8 cellular contexts compared by ENCODE assay signal in the genomic region with DNA sequence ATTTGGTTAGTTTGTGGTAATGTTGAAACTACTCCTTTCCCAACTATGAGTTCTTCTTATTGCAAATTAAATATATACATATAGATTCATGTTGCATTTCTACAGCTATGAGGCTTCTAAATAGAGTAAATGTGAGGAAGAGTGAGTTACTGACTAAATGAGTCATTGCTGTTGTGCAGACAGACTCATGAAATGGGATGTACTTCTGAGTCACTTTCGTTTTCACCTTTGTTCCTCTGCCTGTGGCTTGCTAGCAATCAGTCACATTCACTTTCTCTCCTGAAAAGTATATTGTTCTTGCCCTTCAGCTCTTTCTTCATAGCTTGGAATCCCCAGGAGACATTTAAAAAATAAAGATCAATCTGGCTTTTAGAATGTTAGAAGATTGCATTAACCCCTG.
A peak's percentile ranks its signal among the peaks of the same experiment; 100 is the strongest.
DNase-seq lines count a peak whose midpoint lies in the region; ATAC-seq and TF ChIP-seq lines count a peak whose summit lies in the region.

No MANE protein-coding gene starts in this region.

- ATAC-seq in HG02678 (IDR thresholded peaks at IDR 0.05; ENCODE audit: unreplicated experiment), result peak; percentile 96
- ATAC-seq in esophagus mucosa, result peak; percentile 81
- ATAC-seq in naive thymus-derived CD4-positive, alpha-beta T cell, result no peak
- no peak for ATAC-seq in heart left ventricle

- intact Hi-C loops in naive thymus-derived CD4-positive, alpha-beta T cell (cut with micrococcal nuclease), result loop anchor here in 1 of 2 donors (10.0 kb wide), 1 partner anchor 946 kb away; the partner anchor contains the start of gene NIPSNAP3A
- intact Hi-C loops in heart left ventricle (cut with DNase I), result no loop called here

- no peak overlapping the region for H3K4me3 ChIP-seq in naive thymus-derived CD4-positive, alpha-beta T cell (ENCODE audit: low read length)
- H3K4me3 ChIP-seq in heart left ventricle, result no peak overlapping the region

- no peaks in the 10 kb centered on the region for H3K4me1 ChIP-seq in naive thymus-derived CD4-positive, alpha-beta T cell (ENCODE audit: control insufficient read depth in 2 of 2, insufficient read depth in 2 of 2, low read length in 2 of 2)
- H3K4me1 ChIP-seq in heart left ventricle, result no peaks in the 10 kb centered on the region

- no peaks in the 10 kb centered on the region for H3K27me3 ChIP-seq in naive thymus-derived CD4-positive, alpha-beta T cell (ENCODE audit: control insufficient read depth in 2 of 2, insufficient read depth in 2 of 2, low read length in 2 of 2)
- no peaks in the 10 kb centered on the region for H3K27me3 ChIP-seq in heart left ventricle

- WGBS in heart left ventricle, 4 donors, result 50 to 63% (median 57%) methylated on average over 1 of the region's 1 CpG

- H3K4me1 Mint-ChIP-seq in naive thymus-derived CD4-positive, alpha-beta T cell, result peaks cover 0 to 5% (median 0%) of the 10 kb centered on the region in 7 donors

- H3K9me3 Mint-ChIP-seq in naive thymus-derived CD4-positive, alpha-beta T cell, result peaks cover 0 to 4% (median 0%) of the 10 kb centered on the region in 11 donors

- no peaks in the 10 kb centered on the region for H3K36me3 ChIP-seq in naive thymus-derived CD4-positive, alpha-beta T cell (ENCODE audit: control insufficient read depth in 2 of 3, insufficient read depth in 3 of 3, low read length in 3 of 3)
- no peaks in the 10 kb centered on the region for H3K36me3 ChIP-seq in heart left ventricle

- DNase-seq in SKM-1 treated with dmso at 0.1 percent for 144 hours (lab: John Stamatoyannopoulos, UW; ENCODE audit: unreplicated experiment), result peak; percentile 16
- no peak for DNase-seq in SKM-1 (lab: John Stamatoyannopoulos, UW; ENCODE audit: unreplicated experiment)
- DNase-seq in NAMALWA (ENCODE audit: low spot score), result peak; percentile 7
- DNase-seq in naive thymus-derived CD4-positive, alpha-beta T cell, result no peak
- DNase-seq in heart left ventricle, result no peak
- DNase-seq in activated CD4-positive, alpha-beta T cell treated with anti-CD3 and anti-CD28 coated beads, Interleukin-2, amount 50 U/mL, for 4 hours, result no peak

- H3K27me3 Mint-ChIP-seq in naive thymus-derived CD4-positive, alpha-beta T cell, result peaks cover 0 to 4% (median 0%) of the 10 kb centered on the region in 5 donors

- no peak overlapping the region for H3K27ac ChIP-seq in naive thymus-derived CD4-positive, alpha-beta T cell (ENCODE audit: low read depth, low read length)
- no peak overlapping the region for H3K27ac ChIP-seq in heart left ventricle

- peak overlapping the region in 1 of 10 donors; percentile 17 for H3K4me3 Mint-ChIP-seq in naive thymus-derived CD4-positive, alpha-beta T cell

- H3K9me3 ChIP-seq in naive thymus-derived CD4-positive, alpha-beta T cell (ENCODE audit: control insufficient read depth in 2 of 3, low read length in 3 of 3), result no peaks in the 10 kb centered on the region
- no peaks in the 10 kb centered on the region for H3K9me3 ChIP-seq in heart left ventricle

- H3K27ac Mint-ChIP-seq in naive thymus-derived CD4-positive, alpha-beta T cell, result no peak overlapping the region

- POLR2A ChIA-PET in naive thymus-derived CD4-positive, alpha-beta T cell (lab: Charles Lee), result no interaction called here

- no peaks in the 10 kb centered on the region for H3K36me3 Mint-ChIP-seq in naive thymus-derived CD4-positive, alpha-beta T cell

- no peak for TF ChIP-seq CTCF in heart left ventricle (IDR thresholded peaks at IDR 0.05)

- CTCF ChIA-PET in naive thymus-derived CD4-positive, alpha-beta T cell (lab: Charles Lee), result no interaction called here

- no peak for TF ChIP-seq POLR2A in heart left ventricle (IDR thresholded peaks at IDR 0.05)

Comparison
In these comparisons a context has a peak if more than half of its experiments do, and no peak if none do; other contexts are left out.
1. DNase-seq: peak in SKM-1 treated with dmso at 0.1 percent for 144 hours (single experiment) and NAMALWA (single experiment); none in SKM-1 (single experiment), naive thymus-derived CD4-positive, alpha-beta T cell (0 of 9), heart left ventricle (0 of 5) and activated CD4-positive, alpha-beta T cell treated with anti-CD3 and anti-CD28 coated beads, Interleukin-2, amount 50 U/mL, for 4 hours (0 of 2).
2. ATAC-seq: peak in HG02678 (single experiment) and esophagus mucosa (single experiment); none in naive thymus-derived CD4-positive, alpha-beta T cell (single experiment) and heart left ventricle (0 of 4).